Comparison of ENCODE assay signal across 18 cellular contexts in genomic region chr7:30851651-30852359, GRCh38. TPM values are rescaled to one million over a fixed set of nuclear protein-coding genes. Genes with fewer than 3 reads are reported as not detected.
A peak's percentile ranks its signal among the peaks of the same experiment; 100 is the strongest.
DNase-seq lines count a peak whose midpoint lies in the region; ATAC-seq and TF ChIP-seq lines count a peak whose summit lies in the region.
"Had no signal": no experiment of that assay in that cellular context is flagged by ENCODE, and none has a peak within 500 bp of the region (broad histone marks: within the 10 kb centered on the region; RNA-seq: fewer than 3 reads in every experiment).

No MANE protein-coding gene starts in this region.

- H3K27ac Mint-ChIP-seq in neural progenitor cell, result no peak overlapping the region
- H3K27ac Mint-ChIP-seq: activated naive CD8-positive, alpha-beta T cell; memory B cell; stimulated activated effector memory CD8-positive, alpha-beta T cell treated with anti-CD3 and anti-CD28 coated beads, Interleukin-12 subunit alpha, Interleukin-12 subunit beta, amount 100 ng/mL, for 72 hours had no signal

- no peaks in the 10 kb centered on the region for H3K36me3 Mint-ChIP-seq in neural progenitor cell
- H3K36me3 Mint-ChIP-seq: activated naive CD8-positive, alpha-beta T cell; memory B cell; stimulated activated effector memory CD8-positive, alpha-beta T cell treated with anti-CD3 and anti-CD28 coated beads, Interleukin-12 subunit alpha, Interleukin-12 subunit beta, amount 100 ng/mL, for 72 hours had no signal

- no peak overlapping the region for H3K9ac ChIP-seq in neural progenitor cell

- H3K27me3 ChIP-seq in heart left ventricle (no peaks in the 10 kb centered on the region), neural progenitor cell (no peaks in the 10 kb centered on the region), HAP-1 (ENCODE audit: low read depth) (no peaks in the 10 kb centered on the region)

- no peak for DNase-seq in heart left ventricle
- DNase-seq in Right ventricle myocardium inferior (ENCODE audit: missing footprints), result no peak
- peak; percentile 68 for DNase-seq in fibroblast of peridontal ligament (ENCODE audit: extremely low read depth)
- no peak for DNase-seq in neural progenitor cell (ENCODE audit: low spot score)
- no peak for DNase-seq in HAP-1 (ENCODE audit: low spot score in 2 of 2)
- DNase-seq in substantia nigra (lab: John Stamatoyannopoulos, UW), result no peak
- no peak for DNase-seq in stimulated activated CD4-positive, alpha-beta T cell treated with anti-CD3 and anti-CD28 coated beads, Interleukin-4, amount 100 ng/mL, for 24 hours
- DNase-seq: 8988T; activated T-cell treated with anti-CD3 and anti-CD28 coated beads for 4 hours; cerebellar nuclear complex; KG1; NCI-H1436 treated with DMSO at 0.1 percent for 48 hours; NCI-H510A treated with DMSO at 0.1 percent for 48 hours; stimulated activated CD4-positive, alpha-beta T cell treated with anti-CD3 and anti-CD28 coated beads, Interleukin-4, amount 100 ng/mL, for 4 hours had no signal

- no peaks in the 10 kb centered on the region for H3K9me3 Mint-ChIP-seq in neural progenitor cell
- H3K9me3 Mint-ChIP-seq: memory B cell; stimulated activated effector memory CD8-positive, alpha-beta T cell treated with anti-CD3 and anti-CD28 coated beads, Interleukin-12 subunit alpha, Interleukin-12 subunit beta, amount 100 ng/mL, for 72 hours had no signal

- intact Hi-C loops in heart left ventricle (cut with DNase I), result no loop called here
- intact Hi-C loops in Right ventricle myocardium inferior (cut with DNase I), result no loop called here

- WGBS in heart left ventricle, 4 donors, result 58 to 77% (median 61%) methylated on average over 12 of the region's 12 CpGs
- WGBS in urinary bladder, result 40% methylated on average over 12 of the region's 12 CpGs

- ATAC-seq in heart left ventricle (peak in 1 of 4 donors; percentile 30), Right ventricle myocardium inferior (no peak)
- ATAC-seq: stimulated activated effector memory CD8-positive, alpha-beta T cell treated with anti-CD3 and anti-CD28 coated beads, Interleukin-12 subunit alpha, Interleukin-12 subunit beta, amount 100 ng/mL, for 72 hours had no signal

- no peak overlapping the region for H3K4me3 Mint-ChIP-seq in neural progenitor cell
- H3K4me3 Mint-ChIP-seq: activated naive CD8-positive, alpha-beta T cell; memory B cell; stimulated activated effector memory CD8-positive, alpha-beta T cell treated with anti-CD3 and anti-CD28 coated beads, Interleukin-12 subunit alpha, Interleukin-12 subunit beta, amount 100 ng/mL, for 72 hours had no signal

- no peaks in the 10 kb centered on the region for H3F3A ChIP-seq in neural progenitor cell (ENCODE audit: low read depth)

- H3K27ac ChIP-seq in heart left ventricle, result peak overlapping the region in 8 of 12 donors; percentile 15 to 85 (median 51)
- H3K27ac ChIP-seq in neural progenitor cell, result peak overlapping the region; percentile 8
- H3K27ac ChIP-seq in urinary bladder (ENCODE audit: low read depth), result peak overlapping the region; percentile 78
- H3K27ac ChIP-seq in substantia nigra (ENCODE audit: low read depth, low read length, poor library complexity, severe bottlenecking), result no peak overlapping the region

- H3K4me1 Mint-ChIP-seq in neural progenitor cell, result peaks cover 26% of the 10 kb centered on the region
- H3K4me1 Mint-ChIP-seq: memory B cell; stimulated activated effector memory CD8-positive, alpha-beta T cell treated with anti-CD3 and anti-CD28 coated beads, Interleukin-12 subunit alpha, Interleukin-12 subunit beta, amount 100 ng/mL, for 72 hours had no signal

- H2AFZ ChIP-seq in neural progenitor cell (replicated peaks), result no peak overlapping the region

- H3K36me3 ChIP-seq in heart left ventricle, result peaks cover 0 to 19% (median 2%) of the 10 kb centered on the region in 9 donors
- H3K36me3 ChIP-seq in neural progenitor cell, result no peaks in the 10 kb centered on the region
- no peaks in the 10 kb centered on the region for H3K36me3 ChIP-seq in urinary bladder (ENCODE audit: insufficient read depth)
- no peaks in the 10 kb centered on the region for H3K36me3 ChIP-seq in HAP-1 (replicated peaks)

- in situ Hi-C loops in HAP-1 (cut with MboI; ENCODE audit: low sequenced_read_pairs), result no loop called here

- TF ChIP-seq POLR2A in heart left ventricle (IDR thresholded peaks at IDR 0.05), result no peak

- H3K79me2 ChIP-seq in neural progenitor cell (ENCODE audit: low read depth), result no peaks in the 10 kb centered on the region

- no peaks in the 10 kb centered on the region for H4K20me1 ChIP-seq in neural progenitor cell (ENCODE audit: low read depth)

- TF ChIP-seq CTCF in heart left ventricle (IDR thresholded peaks at IDR 0.05) (no peak), neural progenitor cell (IDR thresholded peaks at IDR 0.05) (no peak)

- H3K4me1 ChIP-seq in heart left ventricle, result peaks cover 0 to 52% (median 20%) of the 10 kb centered on the region in 12 donors
- peaks cover 21% of the 10 kb centered on the region for H3K4me1 ChIP-seq in neural progenitor cell
- H3K4me1 ChIP-seq in urinary bladder (ENCODE audit: insufficient read depth), result no peaks in the 10 kb centered on the region
- H3K4me1 ChIP-seq in HAP-1, result no peaks in the 10 kb centered on the region

- peak overlapping the region; percentile 54 for H3K4me2 ChIP-seq in neural progenitor cell

- H3K4me3 ChIP-seq in heart left ventricle (no peak overlapping the region), neural progenitor cell (no peak overlapping the region), urinary bladder (ENCODE audit: low read depth, low read length) (no peak overlapping the region), HAP-1 (no peak overlapping the region)

- peaks cover 2% of the 10 kb centered on the region for H3K27me3 Mint-ChIP-seq in neural progenitor cell (ENCODE audit: insufficient read depth, low read depth)
- H3K27me3 Mint-ChIP-seq: activated naive CD8-positive, alpha-beta T cell; memory B cell had no signal

- no peaks in the 10 kb centered on the region for H3K9me3 ChIP-seq in heart left ventricle
- no peaks in the 10 kb centered on the region for H3K9me3 ChIP-seq in neural progenitor cell (ENCODE audit: low read depth)
- no peaks in the 10 kb centered on the region for H3K9me3 ChIP-seq in HAP-1

RNA-seq across cellular contexts. Expression of gene AQP1, which starts 59.8 kb away (rescaled TPM):
- total RNA-seq in heart left ventricle (100 to 1,000 TPM; 113 to 420 (median 206) TPM), Right ventricle myocardium inferior (284 TPM), neural progenitor cell (ENCODE audit: low replicate concordance) (0.87 TPM in 1 of 2 replicates, not detected in the other), urinary bladder (70.9 TPM)
- polyA plus RNA-seq in heart left ventricle (100 to 1,000 TPM; 220 to 256 TPM), urinary bladder (394 TPM)

Comparison
In these comparisons a context has a peak if more than half of its experiments do, and no peak if none do; other contexts are left out.
1. RNA of gene AQP1, which starts 59.8 kb away (total RNA-seq): 284 TPM in Right ventricle myocardium inferior (single experiment), 113 to 420 TPM in heart left ventricle and 70.9 TPM in urinary bladder (single experiment); 0.87 TPM in neural progenitor cell; every median in the first group is over 10 times any median in the second.